17 cellular contexts compared by ENCODE assay signal in genomic region chr5:134659456-134659855, GRCh38. TPM values are rescaled to one million over a fixed set of nuclear protein-coding genes. Genes with fewer than 3 reads are reported as not detected.
DNase-seq lines count a peak whose midpoint lies in the region; ATAC-seq and TF ChIP-seq lines count a peak whose summit lies in the region.
"Had no signal": no experiment of that assay in that cellular context is flagged by ENCODE, and none has a peak within 500 bp of the region (broad histone marks: within the 10 kb centered on the region; RNA-seq: fewer than 3 reads in every experiment).

No MANE protein-coding gene starts in this region.

- H3K4me1 Mint-ChIP-seq in activated CD4-positive, alpha-beta T cell treated with anti-CD3 and anti-CD28 coated beads for 36 hours: peaks cover 23% of the 10 kb centered on the region
- H3K4me1 Mint-ChIP-seq in activated T-helper 17 cell treated with anti-CD3 and anti-CD28 coated beads, Interleukin-2, amount 50 U/mL, for 72 hours: peaks cover 15% of the 10 kb centered on the region

- no peaks in the 10 kb centered on the region for H3K27me3 ChIP-seq in AG04450 (ENCODE audit: control insufficient read depth, insufficient read depth, low read length)

- H3K27me3 Mint-ChIP-seq in activated CD4-positive, alpha-beta T cell treated with anti-CD3 and anti-CD28 coated beads for 36 hours: no peaks in the 10 kb centered on the region
- H3K27me3 Mint-ChIP-seq in activated T-helper 17 cell treated with anti-CD3 and anti-CD28 coated beads, Interleukin-2, amount 50 U/mL, for 72 hours: no peaks in the 10 kb centered on the region
- H3K27me3 Mint-ChIP-seq: B cell; CD4-positive, CD25-positive, alpha-beta regulatory T cell had no signal

- CTCF ChIA-PET in activated CD4-positive, alpha-beta T cell treated with anti-CD3 and anti-CD28 coated beads for 36 hours (lab: Charles Lee): interaction anchor here (0.6 to 1.5 kb wide), 5 partner anchors 71 to 261 kb away, joined by 3 to 4 read pairs (median 3); no protein-coding TSS in a partner anchor
- CTCF ChIA-PET in AG04450 (lab: Charles Lee): no interaction called here

- peak; percentile 39 for ATAC-seq in activated CD4-positive, alpha-beta T cell treated with anti-CD3 and anti-CD28 coated beads for 36 hours
- ATAC-seq in activated T-helper 17 cell treated with anti-CD3 and anti-CD28 coated beads, Interleukin-2, amount 50 U/mL, for 72 hours (replicated peaks): peak; percentile 18
- ATAC-seq: HCT116, Panc1 had no signal

- no peak overlapping the region for H3K4me3 ChIP-seq in AG04450 (ENCODE audit: low read depth, low read length)
- H3K4me3 ChIP-seq in foreskin fibroblast (ENCODE audit: low read depth in 1 of 2, low read length in 2 of 2): no peak overlapping the region

- no peaks in the 10 kb centered on the region for H3K9me3 Mint-ChIP-seq in activated CD4-positive, alpha-beta T cell treated with anti-CD3 and anti-CD28 coated beads for 36 hours (ENCODE audit: low read depth)
- no peaks in the 10 kb centered on the region for H3K9me3 Mint-ChIP-seq in activated T-helper 17 cell treated with anti-CD3 and anti-CD28 coated beads, Interleukin-2, amount 50 U/mL, for 72 hours
- H3K9me3 Mint-ChIP-seq: CD4-positive, CD25-positive, alpha-beta regulatory T cell had no signal

- POLR2A ChIA-PET in activated CD4-positive, alpha-beta T cell treated with anti-CD3 and anti-CD28 coated beads for 36 hours (lab: Charles Lee): interaction anchor here (0.7 kb wide), 1 partner anchor 433 kb away, joined by 4 read pairs; the partner anchor contains the start of gene PPP2CA
- POLR2A ChIA-PET in AG04450 (lab: Yijun Ruan, JAX): interaction anchor here (0.7 kb wide), 1 partner anchor 214 kb away, joined by 6 read pairs; no protein-coding TSS in a partner anchor

- DNase-seq in activated CD4-positive, alpha-beta T cell treated with anti-CD3 and anti-CD28 coated beads for 36 hours: no peak
- DNase-seq in activated CD4-positive, alpha-beta T cell treated with anti-CD3 and anti-CD28 coated beads for 4 hours: no peak
- no peak for DNase-seq in AG04450 (ENCODE audit: low read depth, low spot score)
- DNase-seq in mesenteric fat pad (ENCODE audit: low spot score): peak; percentile 6
- DNase-seq in GF-D8 (lab: John Stamatoyannopoulos, UW): no peak
- DNase-seq in effector CD4-positive, alpha-beta T cell: no peak
- DNase-seq in foreskin fibroblast: no peak
- DNase-seq: 8988T; Caco-2; CD4-positive, CD25-positive, alpha-beta regulatory T cell; GOT3; NCI-H1092 treated with DMSO at 0.1 percent for 48 hours; NCI-H2081 treated with DMSO at 0.1 percent for 48 hours had no signal

- peaks cover 29% of the 10 kb centered on the region for H3K36me3 Mint-ChIP-seq in activated CD4-positive, alpha-beta T cell treated with anti-CD3 and anti-CD28 coated beads for 36 hours (ENCODE audit: low read depth)
- peaks cover 85% of the 10 kb centered on the region for H3K36me3 Mint-ChIP-seq in activated T-helper 17 cell treated with anti-CD3 and anti-CD28 coated beads, Interleukin-2, amount 50 U/mL, for 72 hours (ENCODE audit: low read depth)

- no peak overlapping the region for H3K4me3 Mint-ChIP-seq in activated CD4-positive, alpha-beta T cell treated with anti-CD3 and anti-CD28 coated beads for 36 hours
- peak overlapping the region; percentile 44 for H3K4me3 Mint-ChIP-seq in activated T-helper 17 cell treated with anti-CD3 and anti-CD28 coated beads, Interleukin-2, amount 50 U/mL, for 72 hours
- H3K4me3 Mint-ChIP-seq: B cell had no signal

- H3K27ac Mint-ChIP-seq in activated CD4-positive, alpha-beta T cell treated with anti-CD3 and anti-CD28 coated beads for 36 hours: no peak overlapping the region
- H3K27ac Mint-ChIP-seq in activated T-helper 17 cell treated with anti-CD3 and anti-CD28 coated beads, Interleukin-2, amount 50 U/mL, for 72 hours: peak overlapping the region; percentile 84
- H3K27ac Mint-ChIP-seq: B cell had no signal

- intact Hi-C loops in activated CD4-positive, alpha-beta T cell treated with anti-CD3 and anti-CD28 coated beads for 36 hours (cut with DNase I, micrococcal nuclease): no loop called here

- H3K9me3 ChIP-seq in AG04450 (ENCODE audit: control insufficient read depth, insufficient read depth, low read length): no peaks in the 10 kb centered on the region
- H3K9me3 ChIP-seq: Caco-2 had no signal

- peak overlapping the region; percentile 11 for H3K27ac ChIP-seq in AG04450 (ENCODE audit: low read depth, low read length)

- TF ChIP-seq CTCF in AG04450 (IDR thresholded peaks at IDR 0.05; ENCODE audit: low read depth, low read length) (no peak), foreskin fibroblast (IDR thresholded peaks at IDR 0.05; ENCODE audit: low read depth, low read length) (no peak)

RNA-seq across cellular contexts. Expression of gene SEC24A, which starts 10.9 kb away (rescaled TPM):
- 10 to 100 TPM; 32.2 to 41.3 TPM for total RNA-seq in activated CD4-positive, alpha-beta T cell treated with anti-CD3 and anti-CD28 coated beads for 36 hours
- 35.9 and 46.7 TPM in 2 replicates for polyA plus RNA-seq in AG04450 (2011; rRNA removed)
- polyA minus RNA-seq in AG04450 (2011; rRNA and poly(A)+ RNA removed): 42.9 and 65.1 TPM in 2 replicates
- total RNA-seq in activated T-helper 17 cell treated with anti-CD3 and anti-CD28 coated beads, Interleukin-2, amount 50 U/mL, for 72 hours: 10 to 100 TPM; 43.6 to 55.4 TPM
- total RNA-seq in mesenteric fat pad: 34.2 TPM

RNA-seq across cellular contexts. Expression of gene SAR1B, which starts 26.8 kb away (rescaled TPM):
- total RNA-seq in activated CD4-positive, alpha-beta T cell treated with anti-CD3 and anti-CD28 coated beads for 36 hours: 10 to 100 TPM; 40.3 to 54.9 TPM
- 63.8 and 81.6 TPM in 2 replicates for polyA plus RNA-seq in AG04450 (2011; rRNA removed)
- 36.9 and 57.3 TPM in 2 replicates for polyA minus RNA-seq in AG04450 (2011; rRNA and poly(A)+ RNA removed)
- total RNA-seq in activated T-helper 17 cell treated with anti-CD3 and anti-CD28 coated beads, Interleukin-2, amount 50 U/mL, for 72 hours: 10 to 100 TPM; 41.6 to 73.0 TPM
- total RNA-seq in mesenteric fat pad: 87.6 TPM
